1 cellular context compared by ENCODE assay signal in genomic region chr5:32312682-32313523, GRCh38.
TF ChIP-seq lines count a peak whose summit lies in the region.

Gene MTMR12, minus strand, starts transcription at chr5:32312939. Its CDS starts 101 bp downstream, at chr5:32312838.

TF ChIP-seq in GM12878, 131 proteins besides CTCF, POLR2A, EP300 and RAD21 (continued from another document):
- TF ChIP-seq ZNF687 (IDR thresholded peaks at IDR 0.05) (peak; percentile 61), TAF1 (IDR thresholded peaks at IDR 0.05; ENCODE audit: borderline replicate concordance, low read depth, low read length) (no peak), RELB (IDR thresholded peaks at IDR 0.05; ENCODE audit: low read depth) (peak; percentile 59), SPI1 (IDR thresholded peaks at IDR 0.05; ENCODE audit: borderline replicate concordance, insufficient read depth, low read depth, low read length) (no peak), ZBTB33 (IDR thresholded peaks at IDR 0.05) (no peak), SMARCA5 (IDR thresholded peaks at IDR 0.05) (peak; percentile 68; the same call in 1 of the 2 replicates), BCL11A (IDR thresholded peaks at IDR 0.05; ENCODE audit: low read depth, low read length) (no peak), TBL1XR1 (IDR thresholded peaks at IDR 0.05; ENCODE audit: low read depth, low read length) (no peak), CUX1 (IDR thresholded peaks at IDR 0.05; ENCODE audit: insufficient replicate concordance, low read depth, low read length) (no peak), YY1 (IDR thresholded peaks at IDR 0.05; ENCODE audit: low read depth, low read length) (peak; percentile 31; the same call in 1 of the 2 replicates), E4F1 (IDR thresholded peaks at IDR 0.05; ENCODE audit: borderline replicate concordance, partially characterized antibody) (no peak), MYB (IDR thresholded peaks at IDR 0.05; ENCODE audit: borderline replicate concordance, low read depth, low read length) (no peak), POLR2AphosphoS5 (IDR thresholded peaks at IDR 0.05; ENCODE audit: low read length) (peak; percentile 84), PKNOX1 (IDR thresholded peaks at IDR 0.05) (peak; percentile 99), HDAC2 (IDR thresholded peaks at IDR 0.05) (no peak), ZNF592 (IDR thresholded peaks at IDR 0.05) (0 out of 2 replicates have a peak, but pooled peaks have one; percentile 34), SREBF1 (IDR thresholded peaks at IDR 0.05; ENCODE audit: low read length) (no peak), HDGF (IDR thresholded peaks at IDR 0.05) (peak; percentile 44; the same call in 1 of the 2 replicates), JUNB (IDR thresholded peaks at IDR 0.05) (no peak), TCF12 (IDR thresholded peaks at IDR 0.05; ENCODE audit: low read depth, low read length) (peak; percentile 61; the same call in 1 of the 2 replicates), HSF1 (IDR thresholded peaks at IDR 0.05; ENCODE audit: low read depth, low read length) (no peak), USF2 (IDR thresholded peaks at IDR 0.05; ENCODE audit: borderline replicate concordance, low read depth, low read length) (no peak), JUND (IDR thresholded peaks at IDR 0.05; ENCODE audit: low read depth, low read length) (no peak), CHD4 (IDR thresholded peaks at IDR 0.05) (no peak), FOXK2 (IDR thresholded peaks at IDR 0.05) (no peak), SREBF2 (IDR thresholded peaks at IDR 0.05; ENCODE audit: low read length) (no peak), ZSCAN29 (IDR thresholded peaks at IDR 0.05) (0 out of 2 replicates have a peak, but pooled peaks have one; percentile 56), WRNIP1 (IDR thresholded peaks at IDR 0.05; ENCODE audit: borderline replicate concordance, low read depth, low read length) (no peak), PML (IDR thresholded peaks at IDR 0.05; ENCODE audit: low read length) (peak; percentile 67; the same call in 1 of the 2 replicates)
